ENCODE assay signal across 1 cellular context in the genomic region with DNA sequence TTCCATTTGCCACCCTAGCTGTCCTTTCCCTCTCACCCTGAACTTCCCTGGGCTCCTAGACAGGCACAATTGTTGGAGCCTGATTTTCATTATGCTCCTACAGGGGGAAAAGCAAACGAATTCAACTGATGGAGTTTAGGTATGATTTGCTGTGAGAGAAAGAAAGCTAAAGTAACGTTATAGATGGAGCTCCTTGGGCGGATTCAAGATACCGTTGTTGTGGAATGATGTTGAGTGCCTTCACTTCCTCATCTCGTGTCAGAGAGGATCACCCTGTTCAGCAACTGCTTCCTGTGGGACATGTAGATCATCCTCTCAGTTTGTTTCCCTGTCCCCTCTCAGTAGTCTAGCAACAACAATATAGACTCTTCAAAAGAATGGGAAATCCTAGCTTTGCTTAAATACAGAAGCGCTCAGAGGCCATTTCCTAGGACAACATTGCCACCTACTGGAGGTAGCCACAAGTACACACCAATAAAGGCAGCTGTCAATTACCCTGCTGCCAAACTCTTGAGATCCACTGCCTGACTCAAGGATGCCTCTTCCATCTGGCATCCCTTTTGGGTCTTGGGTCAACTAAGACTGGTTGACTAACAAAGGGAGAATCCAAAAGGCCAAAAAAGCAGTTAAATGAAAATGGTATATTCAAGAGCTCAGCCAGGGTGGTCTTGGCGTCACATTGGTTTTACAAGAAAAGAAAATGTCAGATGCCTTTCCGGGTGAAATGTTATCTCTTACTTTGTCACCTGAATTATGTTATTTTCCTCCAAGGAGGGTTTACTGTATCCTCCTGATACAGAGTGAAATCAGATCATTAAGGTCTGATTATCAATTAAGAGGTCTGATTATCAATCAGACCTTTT.
TF ChIP-seq lines count a peak whose summit lies in the region.

No MANE protein-coding gene starts in this region.

TF ChIP-seq in K562, 482 proteins besides CTCF, POLR2A, EP300 and RAD21 (continues in another document):
- TF ChIP-seq, protein P1, sequence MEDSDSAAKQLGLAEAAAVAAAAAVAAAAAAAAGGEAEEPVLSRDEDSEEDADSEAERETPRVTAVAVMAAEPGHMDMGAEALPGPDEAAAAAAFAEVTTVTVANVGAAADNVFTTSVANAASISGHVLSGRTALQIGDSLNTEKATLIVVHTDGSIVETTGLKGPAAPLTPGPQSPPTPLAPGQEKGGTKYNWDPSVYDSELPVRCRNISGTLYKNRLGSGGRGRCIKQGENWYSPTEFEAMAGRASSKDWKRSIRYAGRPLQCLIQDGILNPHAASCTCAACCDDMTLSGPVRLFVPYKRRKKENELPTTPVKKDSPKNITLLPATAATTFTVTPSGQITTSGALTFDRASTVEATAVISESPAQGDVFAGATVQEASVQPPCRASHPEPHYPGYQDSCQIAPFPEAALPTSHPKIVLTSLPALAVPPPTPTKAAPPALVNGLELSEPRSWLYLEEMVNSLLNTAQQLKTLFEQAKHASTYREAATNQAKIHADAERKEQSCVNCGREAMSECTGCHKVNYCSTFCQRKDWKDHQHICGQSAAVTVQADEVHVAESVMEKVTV (CRISPR knock-in tag; IDR thresholded peaks at IDR 0.05): peak; percentile 82
- no peak for TF ChIP-seq MAFG (tag; conservative IDR thresholded peaks at IDR 0.05)
- no peak for TF ChIP-seq CREB3 (tag; conservative IDR thresholded peaks at IDR 0.05; ENCODE audit: low read depth)
- TF ChIP-seq ESRRB (CRISPR knock-in tag; IDR thresholded peaks at IDR 0.05; ENCODE audit: borderline replicate concordance): no peak
- TF ChIP-seq POLR2G (IDR thresholded peaks at IDR 0.05; ENCODE audit: low read depth, low read length): no peak
- no peak for TF ChIP-seq HMGN3 (IDR thresholded peaks at IDR 0.05; ENCODE audit: borderline replicate concordance, extremely low read depth, insufficient read length, low read depth, low read length)
- no peak for TF ChIP-seq ZNF121 (CRISPR knock-in tag; conservative IDR thresholded peaks at IDR 0.05)
- 0 out of 2 replicates have a peak, but pooled peaks have one; percentile 44 for TF ChIP-seq LCOR (CRISPR knock-in tag; IDR thresholded peaks at IDR 0.05)
- TF ChIP-seq FIP1L1 (IDR thresholded peaks at IDR 0.05; ENCODE audit: low read depth, low read length, poor library complexity, severe bottlenecking): no peak
- TF ChIP-seq KLF16 (IDR thresholded peaks at IDR 0.05): no peak
- no peak for TF ChIP-seq THAP7 (CRISPR knock-in tag; IDR thresholded peaks at IDR 0.05)
- no peak for TF ChIP-seq PML (IDR thresholded peaks at IDR 0.05; ENCODE audit: low read length)
- no peak for TF ChIP-seq ERF (CRISPR knock-in tag; IDR thresholded peaks at IDR 0.05)
- no peak for TF ChIP-seq ZKSCAN8 (CRISPR knock-in tag; IDR thresholded peaks at IDR 0.05)
- no peak for TF ChIP-seq HOMEZ (CRISPR knock-in tag; IDR thresholded peaks at IDR 0.05)
- TF ChIP-seq SMARCC2 (IDR thresholded peaks at IDR 0.05; ENCODE audit: low read depth): no peak
- no peak for TF ChIP-seq RREB1 (CRISPR knock-in tag; IDR thresholded peaks at IDR 0.05)
- TF ChIP-seq E2F3 (CRISPR knock-in tag; IDR thresholded peaks at IDR 0.05): no peak
- TF ChIP-seq, protein P2, sequence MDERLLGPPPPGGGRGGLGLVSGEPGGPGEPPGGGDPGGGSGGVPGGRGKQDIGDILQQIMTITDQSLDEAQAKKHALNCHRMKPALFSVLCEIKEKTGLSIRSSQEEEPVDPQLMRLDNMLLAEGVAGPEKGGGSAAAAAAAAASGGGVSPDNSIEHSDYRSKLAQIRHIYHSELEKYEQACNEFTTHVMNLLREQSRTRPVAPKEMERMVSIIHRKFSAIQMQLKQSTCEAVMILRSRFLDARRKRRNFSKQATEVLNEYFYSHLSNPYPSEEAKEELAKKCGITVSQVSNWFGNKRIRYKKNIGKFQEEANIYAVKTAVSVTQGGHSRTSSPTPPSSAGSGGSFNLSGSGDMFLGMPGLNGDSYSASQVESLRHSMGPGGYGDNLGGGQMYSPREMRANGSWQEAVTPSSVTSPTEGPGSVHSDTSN (CRISPR knock-in tag; IDR thresholded peaks at IDR 0.05; ENCODE audit: low read depth): no peak
- TF ChIP-seq, protein P2 (tag; conservative IDR thresholded peaks at IDR 0.05; ENCODE audit: low read depth): peak; percentile 84
- no peak for TF ChIP-seq ZNF766 (CRISPR knock-in tag; conservative IDR thresholded peaks at IDR 0.05)
- TF ChIP-seq THAP12 (CRISPR knock-in tag; IDR thresholded peaks at IDR 0.05): no peak
- no peak for TF ChIP-seq ZNF561 (CRISPR knock-in tag; conservative IDR thresholded peaks at IDR 0.05)
- TF ChIP-seq ZNF175 (CRISPR knock-in tag; IDR thresholded peaks at IDR 0.05; ENCODE audit: low read depth): no peak
- no peak for TF ChIP-seq RBM34 (IDR thresholded peaks at IDR 0.05; ENCODE audit: borderline replicate concordance, insufficient read depth, low read length)
- TF ChIP-seq TBP (optimal IDR thresholded peaks at IDR 0.05; ENCODE audit: low read depth, low read length): no peak
- TF ChIP-seq, protein P3, sequence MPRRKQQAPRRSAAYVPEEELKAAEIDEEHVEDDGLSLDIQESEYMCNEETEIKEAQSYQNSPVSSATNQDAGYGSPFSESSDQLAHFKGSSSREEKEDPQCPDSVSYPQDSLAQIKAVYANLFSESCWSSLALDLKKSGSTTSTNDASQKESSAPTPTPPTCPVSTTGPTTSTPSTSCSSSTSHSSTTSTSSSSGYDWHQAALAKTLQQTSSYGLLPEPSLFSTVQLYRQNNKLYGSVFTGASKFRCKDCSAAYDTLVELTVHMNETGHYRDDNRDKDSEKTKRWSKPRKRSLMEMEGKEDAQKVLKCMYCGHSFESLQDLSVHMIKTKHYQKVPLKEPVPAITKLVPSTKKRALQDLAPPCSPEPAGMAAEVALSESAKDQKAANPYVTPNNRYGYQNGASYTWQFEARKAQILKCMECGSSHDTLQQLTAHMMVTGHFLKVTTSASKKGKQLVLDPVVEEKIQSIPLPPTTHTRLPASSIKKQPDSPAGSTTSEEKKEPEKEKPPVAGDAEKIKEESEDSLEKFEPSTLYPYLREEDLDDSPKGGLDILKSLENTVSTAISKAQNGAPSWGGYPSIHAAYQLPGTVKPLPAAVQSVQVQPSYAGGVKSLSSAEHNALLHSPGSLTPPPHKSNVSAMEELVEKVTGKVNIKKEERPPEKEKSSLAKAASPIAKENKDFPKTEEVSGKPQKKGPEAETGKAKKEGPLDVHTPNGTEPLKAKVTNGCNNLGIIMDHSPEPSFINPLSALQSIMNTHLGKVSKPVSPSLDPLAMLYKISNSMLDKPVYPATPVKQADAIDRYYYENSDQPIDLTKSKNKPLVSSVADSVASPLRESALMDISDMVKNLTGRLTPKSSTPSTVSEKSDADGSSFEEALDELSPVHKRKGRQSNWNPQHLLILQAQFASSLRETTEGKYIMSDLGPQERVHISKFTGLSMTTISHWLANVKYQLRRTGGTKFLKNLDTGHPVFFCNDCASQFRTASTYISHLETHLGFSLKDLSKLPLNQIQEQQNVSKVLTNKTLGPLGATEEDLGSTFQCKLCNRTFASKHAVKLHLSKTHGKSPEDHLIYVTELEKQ (CRISPR knock-in tag; IDR thresholded peaks at IDR 0.05): no peak
- no peak for TF ChIP-seq ZNF143 (CRISPR knock-in tag; IDR thresholded peaks at IDR 0.05)
- TF ChIP-seq ZNF165 (CRISPR knock-in tag; IDR thresholded peaks at IDR 0.05; ENCODE audit: borderline replicate concordance): no peak
- TF ChIP-seq TAF7 (tag; IDR thresholded peaks at IDR 0.05): no peak
- TF ChIP-seq ZNF586 (CRISPR knock-in tag; conservative IDR thresholded peaks at IDR 0.05): no peak
- no peak for TF ChIP-seq TAF9B (IDR thresholded peaks at IDR 0.05; ENCODE audit: partially characterized antibody)
- no peak for TF ChIP-seq PRPF4 (IDR thresholded peaks at IDR 0.05; ENCODE audit: insufficient read depth, low read depth, low read length, poor library complexity, severe bottlenecking)
- no peak for TF ChIP-seq HMG20A (CRISPR knock-in tag; conservative IDR thresholded peaks at IDR 0.05)
- no peak for TF ChIP-seq IFI16 (CRISPR knock-in tag; IDR thresholded peaks at IDR 0.05)
- TF ChIP-seq MLX (CRISPR knock-in tag; conservative IDR thresholded peaks at IDR 0.05): no peak
- TF ChIP-seq PPARD (CRISPR knock-in tag; IDR thresholded peaks at IDR 0.05): no peak
